Comparison of ENCODE assay signal across 35 cellular contexts in the genomic region with DNA sequence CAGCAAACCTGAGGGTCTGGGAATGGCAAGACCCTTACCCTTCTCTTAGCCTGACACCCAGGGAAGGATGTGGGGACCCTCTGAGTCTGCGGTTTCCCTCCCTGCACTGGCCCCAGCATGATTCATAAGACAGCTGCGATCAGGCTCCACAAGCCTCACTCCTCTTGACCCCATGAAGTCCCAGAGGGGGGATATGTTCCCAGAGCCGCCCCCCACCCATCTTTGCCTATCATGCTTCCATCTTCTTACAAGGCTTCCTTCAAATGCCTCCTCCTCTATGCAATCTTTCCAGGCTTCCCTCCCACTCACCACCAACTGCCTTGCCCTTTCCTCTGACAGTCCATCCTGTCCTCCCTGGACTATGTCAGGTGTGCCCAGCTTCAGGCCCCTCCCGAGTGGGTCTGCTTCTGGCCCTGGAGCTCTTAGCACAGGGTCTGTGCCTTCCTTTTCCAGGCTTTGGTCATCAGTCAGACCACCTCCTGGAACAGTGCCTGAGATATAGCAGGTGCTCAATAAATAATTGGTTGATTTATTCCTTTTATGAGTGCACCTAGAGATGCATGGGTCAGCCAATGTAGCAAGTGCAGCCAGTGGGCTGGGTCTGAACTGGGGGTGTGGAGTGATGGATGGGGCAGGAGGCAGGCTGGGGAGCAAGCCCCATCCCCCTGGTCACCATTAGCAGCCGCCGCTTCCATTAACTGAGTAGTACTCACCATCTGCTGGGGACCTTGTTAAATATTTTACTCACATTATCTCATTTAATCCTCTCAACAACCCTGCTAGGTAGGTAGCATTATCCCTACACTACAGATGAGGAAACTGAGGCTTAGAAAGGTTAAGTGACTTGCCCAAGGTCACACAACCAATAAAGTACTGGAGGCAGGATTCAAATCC. TPM values are rescaled to one million over a fixed set of nuclear protein-coding genes. Genes with fewer than 3 reads are reported as not detected.
A peak's percentile ranks its signal among the peaks of the same experiment; 100 is the strongest.
DNase-seq lines count a peak whose midpoint lies in the region; ATAC-seq, FAIRE-seq and TF ChIP-seq lines count a peak whose summit lies in the region.
"Had no signal": no experiment of that assay in that cellular context is flagged by ENCODE, and none has a peak within 500 bp of the region (broad histone marks: within the 10 kb centered on the region; RNA-seq: fewer than 3 reads in every experiment).

No MANE protein-coding gene starts in this region.

- no peaks in the 10 kb centered on the region for H3K9me2 ChIP-seq in SK-N-SH

- H3K27ac ChIP-seq in SK-N-SH (ENCODE audit: low read depth in 2 of 2, low read length in 1 of 2) (no peak overlapping the region), H9 (ENCODE audit: insufficient read length, low read depth, low read length) (no peak overlapping the region), H1 (ENCODE audit: low read depth, low read length) (no peak overlapping the region), sigmoid colon (no peak overlapping the region), trophoblast cell (ENCODE audit: low read depth, low read length) (no peak overlapping the region)
- H3K27ac ChIP-seq: brain microvascular endothelial cell, SJCRH30, testis had no signal

- no peak for FAIRE-seq in H1 (lab: Jason Lieb, UNC)
- FAIRE-seq: A204.1, GM18507, H54, small intestine had no signal

- H3K4me2 ChIP-seq in SK-N-SH: no peak overlapping the region
- no peak overlapping the region for H3K4me2 ChIP-seq in H9 (ENCODE audit: insufficient read depth, insufficient read length, low read length)
- H3K4me2 ChIP-seq in H1 (ENCODE audit: insufficient read depth in 1 of 2, low read depth in 2 of 2, low read length in 2 of 2): no peak overlapping the region
- no peak overlapping the region for H3K4me2 ChIP-seq in trophoblast cell (ENCODE audit: low read length)

- no peak overlapping the region for H3K14ac ChIP-seq in H9 (ENCODE audit: insufficient read depth, low read length)
- no peak overlapping the region for H3K14ac ChIP-seq in H1 (ENCODE audit: insufficient read length)
- no peak overlapping the region for H3K14ac ChIP-seq in trophoblast cell (ENCODE audit: low read length)

- no peak for ATAC-seq in SK-N-SH treated with all-trans-retinoic acid at 6 μM for 48 hours
- no peak for ATAC-seq in esophagus mucosa
- ATAC-seq: left colon had no signal

- H3K27me3 ChIP-seq in SK-N-SH (ENCODE audit: insufficient read depth): peaks cover 74% of the 10 kb centered on the region
- H3K27me3 ChIP-seq in H9 (ENCODE audit: insufficient read depth, low read length): peaks cover 20% of the 10 kb centered on the region; the same call in 1 of the 2 replicates
- H3K27me3 ChIP-seq in H1 (replicated peaks in 1 of 4; ENCODE audit: control insufficient read depth in 3 of 4, extremely low read depth in 1 of 4, insufficient read depth in 3 of 4, low read length in 3 of 4): peaks cover 19 to 59% (median 52%) of the 10 kb centered on the region in 4 experiments
- peaks cover 8 to 78% (median 43%) of the 10 kb centered on the region in 3 donors for H3K27me3 ChIP-seq in sigmoid colon
- no peaks in the 10 kb centered on the region for H3K27me3 ChIP-seq in trophoblast cell (ENCODE audit: insufficient read depth, low read length)
- H3K27me3 ChIP-seq: testis had no signal

- H3K79me1 ChIP-seq in H9 (ENCODE audit: insufficient read depth, low read depth, low read length, poor library complexity, severe bottlenecking): no peaks in the 10 kb centered on the region
- H3K79me1 ChIP-seq in H1 (ENCODE audit: low read depth, low read length): no peaks in the 10 kb centered on the region
- no peaks in the 10 kb centered on the region for H3K79me1 ChIP-seq in trophoblast cell (ENCODE audit: low read length)

- peaks cover 98% of the 10 kb centered on the region for H3K27me3 Mint-ChIP-seq in H9 (ENCODE audit: low read depth)

- H2AFZ ChIP-seq in SK-N-SH (ENCODE audit: low read depth): no peak overlapping the region
- no peak overlapping the region for H2AFZ ChIP-seq in H9 (ENCODE audit: low read length)
- H2AFZ ChIP-seq in H1 (ENCODE audit: low read length): no peak overlapping the region
- H2AFZ ChIP-seq in trophoblast cell (ENCODE audit: insufficient read depth, low read length, poor library complexity): no peak overlapping the region

- H3K27ac Mint-ChIP-seq in H9: peak overlapping the region in 1 of 3 experiments; percentile 72; a peak in 1 of 7 replicates
- H3K27ac Mint-ChIP-seq: activated naive CD4-positive, alpha-beta T cell treated with anti-CD3 and anti-CD28 coated beads, Interleukin-2, amount 10 ng/mL, durations not matched to agents 7 days and 5 days; CD4-positive, alpha-beta memory T cell; natural killer cell treated with Interleukin-12 subunit alpha and Interleukin-12 subunit beta and Interleukin-15 and Interleukin-18, amount 100 ng/mL, for 72 hours; stimulated activated naive CD8-positive, alpha-beta T cell treated with anti-CD3 and anti-CD28 coated beads, Interleukin-15, Interleukin-2, amounts not matched to agents 100 ng/mL and 50 ng/mL, for 24 hours had no signal

- no peak overlapping the region for H2BK15ac ChIP-seq in H9 (ENCODE audit: low read depth, low read length)
- H2BK15ac ChIP-seq in H1 (ENCODE audit: low read length): no peak overlapping the region

- no peak overlapping the region for H4K12ac ChIP-seq in trophoblast cell (ENCODE audit: low read depth, low read length)

- H3K4me3 Mint-ChIP-seq in H9: peak overlapping the region in 1 of 2 experiments; percentile 47; a peak in 1 of 5 replicates
- H3K4me3 Mint-ChIP-seq: activated naive CD4-positive, alpha-beta T cell treated with anti-CD3 and anti-CD28 coated beads, Interleukin-2, amount 10 ng/mL, durations not matched to agents 7 days and 5 days; CD4-positive, alpha-beta memory T cell; natural killer cell treated with Interleukin-12 subunit alpha and Interleukin-12 subunit beta and Interleukin-15 and Interleukin-18, amount 100 ng/mL, for 72 hours; stimulated activated naive CD8-positive, alpha-beta T cell treated with anti-CD3 and anti-CD28 coated beads, Interleukin-15, Interleukin-2, amounts not matched to agents 100 ng/mL and 50 ng/mL, for 24 hours had no signal

- H2BK12ac ChIP-seq in H9 (ENCODE audit: insufficient read length, low read depth, low read length) (no peak overlapping the region), H1 (ENCODE audit: low read depth, low read length) (no peak overlapping the region), trophoblast cell (ENCODE audit: low read length) (no peak overlapping the region)

- H3K23ac ChIP-seq in H9 (ENCODE audit: insufficient read length, low read depth, low read length): no peak overlapping the region
- no peak overlapping the region for H3K23ac ChIP-seq in H1 (ENCODE audit: insufficient read length)
- H3K23ac ChIP-seq in trophoblast cell (ENCODE audit: low read length): no peak overlapping the region

- H3K4ac ChIP-seq in H9 (ENCODE audit: low read depth, low read length) (no peak overlapping the region), H1 (replicated peaks; ENCODE audit: insufficient read length, low read depth, low read length) (no peak overlapping the region), trophoblast cell (ENCODE audit: low read depth, low read length) (no peak overlapping the region)

- TF ChIP-seq EP300 in SK-N-SH (IDR thresholded peaks at IDR 0.05; ENCODE audit: borderline replicate concordance in 1 of 2, low read depth in 1 of 2, low read length in 1 of 2) (no peak), H1 (IDR thresholded peaks at IDR 0.05; ENCODE audit: borderline replicate concordance in 1 of 2, low read depth in 2 of 2, low read length in 2 of 2) (no peak), sigmoid colon (IDR thresholded peaks at IDR 0.05) (no peak)

- H4K8ac ChIP-seq in H9 (replicated peaks; ENCODE audit: insufficient read length, low read depth, low read length): no peak overlapping the region
- no peak overlapping the region for H4K8ac ChIP-seq in H1 (ENCODE audit: extremely low read depth, insufficient read depth, low read length)
- no peak overlapping the region for H4K8ac ChIP-seq in trophoblast cell (ENCODE audit: low read depth, low read length)

- no peaks in the 10 kb centered on the region for H3K36me3 Mint-ChIP-seq in H9 (ENCODE audit: insufficient read depth in 1 of 3, low read depth in 3 of 3)
- H3K36me3 Mint-ChIP-seq: activated naive CD4-positive, alpha-beta T cell treated with anti-CD3 and anti-CD28 coated beads, Interleukin-2, amount 10 ng/mL, durations not matched to agents 7 days and 5 days; CD4-positive, alpha-beta memory T cell; natural killer cell treated with Interleukin-12 subunit alpha and Interleukin-12 subunit beta and Interleukin-15 and Interleukin-18, amount 100 ng/mL, for 72 hours had no signal

- H4K91ac ChIP-seq in H9 (ENCODE audit: insufficient read length, low read depth, low read length): no peak overlapping the region
- H4K91ac ChIP-seq in H1 (replicated peaks; ENCODE audit: insufficient read length, low read length): no peak overlapping the region
- H4K91ac ChIP-seq in trophoblast cell (ENCODE audit: low read depth, low read length): no peak overlapping the region

- TF ChIP-seq CTCF in SK-N-SH (IDR thresholded peaks at IDR 0.05): no peak
- no peak for TF ChIP-seq CTCF in H9 (conservative IDR thresholded peaks at IDR 0.05)
- no peak for TF ChIP-seq CTCF in H1 (IDR thresholded peaks at IDR 0.05; ENCODE audit: control extremely low read depth in 1 of 3, insufficient read depth in 1 of 3, low read depth in 1 of 3, low read length in 3 of 3)
- TF ChIP-seq CTCF in sigmoid colon (IDR thresholded peaks at IDR 0.05): no peak

- H3K23me2 ChIP-seq in H9 (ENCODE audit: insufficient read length, low read depth, low read length, poor library complexity, severe bottlenecking) (no peaks in the 10 kb centered on the region), H1 (ENCODE audit: low read depth, low read length) (no peaks in the 10 kb centered on the region; the same call in 1 of the 2 replicates)

- no peak overlapping the region for H3T11ph ChIP-seq in H9 (ENCODE audit: low read length)

- no peak for TF ChIP-seq RAD21 in SK-N-SH (IDR thresholded peaks at IDR 0.05; ENCODE audit: low read length)
- no peak for TF ChIP-seq RAD21 in H1 (IDR thresholded peaks at IDR 0.05 in 1 of 2, conservative IDR thresholded peaks at IDR 0.05 in 1 of 2; ENCODE audit: low read depth in 2 of 2, low read length in 2 of 2)

- H3K9me3 Mint-ChIP-seq in H9: peaks cover 0 to 3% of the 10 kb centered on the region in 2 experiments; a peak in 1 of 5 replicates
- H3K9me3 Mint-ChIP-seq: activated naive CD4-positive, alpha-beta T cell treated with anti-CD3 and anti-CD28 coated beads, Interleukin-2, amount 10 ng/mL, durations not matched to agents 7 days and 5 days; CD4-positive, alpha-beta memory T cell; natural killer cell treated with Interleukin-12 subunit alpha and Interleukin-12 subunit beta and Interleukin-15 and Interleukin-18, amount 100 ng/mL, for 72 hours; stimulated activated naive CD8-positive, alpha-beta T cell treated with anti-CD3 and anti-CD28 coated beads, Interleukin-15, Interleukin-2, amounts not matched to agents 100 ng/mL and 50 ng/mL, for 24 hours had no signal

- H3K79me2 ChIP-seq in SK-N-SH (ENCODE audit: insufficient read depth) (no peaks in the 10 kb centered on the region), H9 (ENCODE audit: insufficient read depth, low read length) (no peaks in the 10 kb centered on the region), H1 (ENCODE audit: control insufficient read depth in 1 of 2, insufficient read depth in 2 of 2, low read length in 2 of 2) (no peaks in the 10 kb centered on the region), trophoblast cell (ENCODE audit: control insufficient read depth, insufficient read depth, low read length, poor library complexity) (no peaks in the 10 kb centered on the region)

- POLR2A ChIA-PET in SK-N-SH (lab: Yijun Ruan, JAX): interaction anchor here (0.6 kb wide), 1 partner anchor 136 kb away, joined by 3 read pairs; no protein-coding TSS in a partner anchor
- POLR2A ChIA-PET in H1 (lab: Charles Lee; ENCODE audit: partially characterized antibody): interaction anchor here (1.1 to 1.9 kb wide), 5 partner anchors 8 to 122 kb away, joined by 3 to 4 read pairs (median 4); partner anchors contain the start of gene DLX3

- no peak overlapping the region for H2BK120ac ChIP-seq in H9 (ENCODE audit: low read depth, low read length, poor library complexity, severe bottlenecking)
- H2BK120ac ChIP-seq in H1 (replicated peaks; ENCODE audit: low read depth, low read length): no peak overlapping the region
- no peak overlapping the region for H2BK120ac ChIP-seq in trophoblast cell (ENCODE audit: insufficient read depth, low read length, poor library complexity)

- H3K9me3 ChIP-seq in SK-N-SH (no peaks in the 10 kb centered on the region), H9 (ENCODE audit: control insufficient read depth, low read depth, low read length) (no peaks in the 10 kb centered on the region), H1 (ENCODE audit: insufficient read depth in 2 of 2, low read depth in 1 of 2, low read length in 1 of 2) (no peaks in the 10 kb centered on the region), sigmoid colon (no peaks in the 10 kb centered on the region), trophoblast cell (ENCODE audit: insufficient read depth, low read depth, low read length) (peaks cover 4% of the 10 kb centered on the region)
- H3K9me3 ChIP-seq: mucosa of descending colon, SJCRH30, testis had no signal

- H2AK5ac ChIP-seq in H9 (ENCODE audit: insufficient read length, low read length) (no peak overlapping the region), H1 (ENCODE audit: low read depth, low read length) (no peak overlapping the region; the same call in 1 of the 2 replicates), trophoblast cell (ENCODE audit: low read length) (no peak overlapping the region)

- H3K18ac ChIP-seq in H9 (ENCODE audit: insufficient read length, low read depth, low read length): no peak overlapping the region
- H3K18ac ChIP-seq in H1 (ENCODE audit: extremely low read depth, low read length): 0 out of 2 replicates have a peak overlapping the region, but pooled peaks have one; percentile 40
- no peak overlapping the region for H3K18ac ChIP-seq in trophoblast cell (ENCODE audit: low read length)

- H4K20me1 ChIP-seq in SK-N-SH (ENCODE audit: insufficient read depth) (no peaks in the 10 kb centered on the region), H9 (ENCODE audit: control insufficient read depth, insufficient read depth, insufficient read length) (no peaks in the 10 kb centered on the region), H1 (replicated peaks in 1 of 2; ENCODE audit: control insufficient read depth in 1 of 2, insufficient read depth in 2 of 2, low read length in 2 of 2) (no peaks in the 10 kb centered on the region)

- CTCF ChIA-PET in SK-N-SH (lab: Yijun Ruan, JAX) (interaction anchor here (1.1 to 55.0 kb wide), 6 partner anchors 6 to 671 kb away, joined by 4 to 1665 read pairs (median 615); partner anchors contain the start of genes DLX3, DLX4 and TAC4), H1 (lab: Charles Lee; ENCODE audit: partially characterized antibody) (interaction anchor here (1.4 to 18.5 kb wide), 13 partner anchors 10 to 278 kb away, joined by 3 to 547 read pairs (median 6); partner anchors contain the start of genes DLX3 and TAC4)

- TF ChIP-seq POLR2A in H1 (IDR thresholded peaks at IDR 0.05; ENCODE audit: control extremely low read depth in 1 of 2, low read depth in 2 of 2, low read length in 2 of 2) (no peak), sigmoid colon (IDR thresholded peaks at IDR 0.05) (no peak)

- WGBS in SK-N-SH (ENCODE audit: low lambda C conversion rate): 28% methylated on average over 6 of the region's 6 CpGs
- no CpG with 5 or more reads among the region's 6 CpGs for WGBS in H9 (ENCODE audit: extremely low coverage, insufficient read length, low lambda C conversion rate)
- WGBS in H1 (ENCODE audit: extremely low coverage in 1 of 2, insufficient coverage in 1 of 2, insufficient read length in 1 of 2, insufficient replicate concordance in 2 of 2, low coverage in 1 of 2, low lambda C conversion rate in 2 of 2, missing lambda C conversion rate in 1 of 2), 2 experiments: 81% methylated on average over 6 of the region's 6 CpGs; no CpG with 5 or more reads in 1 of the 2 experiments
- 64 to 68% methylated on average over 6 of the region's 6 CpGs for WGBS in sigmoid colon, 2 donors
- no CpG with 5 or more reads among the region's 6 CpGs for WGBS in trophoblast cell (ENCODE audit: extremely low coverage, insufficient coverage, insufficient read length)

- intact Hi-C loops in sigmoid colon (cut with DNase I): no loop called here

- DNase-seq in SK-N-SH: peak; percentile 26
- peak; percentile 23 for DNase-seq in H9
- no peak for DNase-seq in H1 (ENCODE audit: low read depth in 1 of 2, low spot score in 2 of 2)
- peak; percentile 38 for DNase-seq in sigmoid colon
- DNase-seq in stimulated activated CD4-positive, alpha-beta T cell treated with anti-CD3 and anti-CD28 coated beads, Interleukin-2, amount 100 ng/mL, for 24 hours: no peak
- DNase-seq in trophoblast cell: no peak
- DNase-seq: activated CD4-positive, alpha-beta T cell treated with anti-CD3 and anti-CD28 coated beads, Interleukin-2, amount 50 U/mL, for 48 hours; activated CD4-positive, CD25-positive, alpha-beta regulatory T cell; activated naive CD4-positive, alpha-beta T cell treated with anti-CD3 and anti-CD28 coated beads, Interleukin-2, amount 10 ng/mL, durations not matched to agents 7 days and 5 days; brain microvascular endothelial cell; CD4-positive, alpha-beta memory T cell; hippocampal formation; KG1; left colon; MM.1S; mucosa of descending colon; NCI-H1436 treated with DMSO at 0.1 percent for 48 hours; NCI-H2081 treated with DMSO at 0.1 percent for 48 hours; NCI-H226; NCI-H748 treated with DMSO at 0.1 percent for 48 hours; small intestine; testis had no signal

- peaks cover 7% of the 10 kb centered on the region for H3F3A ChIP-seq in SK-N-SH (replicated peaks; ENCODE audit: insufficient read depth)

- H3K4me1 Mint-ChIP-seq in H9: peaks cover 7 to 45% of the 10 kb centered on the region in 2 experiments

- H3K9ac ChIP-seq in SK-N-SH (no peak overlapping the region), H9 (ENCODE audit: extremely low read depth, insufficient read length, low read length) (no peak overlapping the region), H1 (replicated peaks in 1 of 4; ENCODE audit: extremely low read depth in 1 of 4, low read depth in 3 of 4, low read length in 3 of 4) (no peak overlapping the region), trophoblast cell (ENCODE audit: low read length) (no peak overlapping the region)

- no peak overlapping the region for H4K5ac ChIP-seq in H9 (ENCODE audit: insufficient read length, low read depth, low read length)
- no peak overlapping the region for H4K5ac ChIP-seq in H1 (ENCODE audit: insufficient read length, low read depth, low read length)

- no peaks in the 10 kb centered on the region; a peak in 1 of 4 replicates for H3K4me1 ChIP-seq in SK-N-SH (ENCODE audit: control insufficient read depth in 1 of 2, insufficient read depth in 2 of 2, low read depth in 1 of 2, low read length in 1 of 2)
- H3K4me1 ChIP-seq in H9 (ENCODE audit: insufficient read depth, low read length): no peaks in the 10 kb centered on the region
- H3K4me1 ChIP-seq in H1 (replicated peaks in 1 of 4; ENCODE audit: control insufficient read depth in 3 of 4, insufficient read depth in 4 of 4, low read length in 3 of 4): peaks cover 0 to 13% (median 10%) of the 10 kb centered on the region in 4 experiments; a peak in 5 of 7 replicates
- peaks cover 0 to 10% (median 9%) of the 10 kb centered on the region in 4 donors for H3K4me1 ChIP-seq in sigmoid colon
- H3K4me1 ChIP-seq in trophoblast cell (ENCODE audit: control insufficient read depth in 1 of 2, insufficient read depth in 2 of 2, low read length in 2 of 2): peaks cover 3 to 8% of the 10 kb centered on the region in 2 experiments
- H3K4me1 ChIP-seq: testis had no signal

- H3K56ac ChIP-seq in H9 (ENCODE audit: insufficient read length, low read depth, low read length) (no peak overlapping the region), H1 (replicated peaks; ENCODE audit: insufficient read length, low read depth, low read length) (no peak overlapping the region)

- H3K36me3 ChIP-seq in SK-N-SH (replicated peaks in 1 of 2; ENCODE audit: control insufficient read depth in 1 of 2, insufficient read depth in 2 of 2, low read length in 1 of 2) (no peaks in the 10 kb centered on the region), H1 (ENCODE audit: control insufficient read depth in 2 of 4, insufficient read depth in 4 of 4, low read length in 3 of 4) (no peaks in the 10 kb centered on the region), sigmoid colon (no peaks in the 10 kb centered on the region), trophoblast cell (ENCODE audit: control insufficient read depth in 1 of 2, insufficient read depth in 2 of 2, low read length in 2 of 2) (peaks cover 17 to 18% of the 10 kb centered on the region in 2 experiments)
- H3K36me3 ChIP-seq: brain microvascular endothelial cell, SJCRH30 had no signal

- no peak overlapping the region for H2BK20ac ChIP-seq in H9 (ENCODE audit: low read depth, low read length, poor library complexity, severe bottlenecking)
- no peak overlapping the region for H2BK20ac ChIP-seq in H1 (ENCODE audit: low read length)

- H3K4me3 ChIP-seq in SK-N-SH (ENCODE audit: low read depth in 2 of 2, low read length in 1 of 2): no peak overlapping the region
- H3K4me3 ChIP-seq in H1 (ENCODE audit: extremely low read depth in 1 of 4, insufficient read depth in 2 of 4, low read depth in 3 of 4, low read length in 4 of 4): no peak overlapping the region
- no peak overlapping the region for H3K4me3 ChIP-seq in sigmoid colon
- H3K4me3 ChIP-seq in trophoblast cell (ENCODE audit: low read depth, low read length): no peak overlapping the region
- H3K4me3 ChIP-seq: mucosa of descending colon, SJCRH30, testis had no signal

- H2BK5ac ChIP-seq in H9 (ENCODE audit: insufficient read length, low read length): no peak overlapping the region
- H2BK5ac ChIP-seq in H1 (ENCODE audit: low read depth, low read length): no peak overlapping the region
- no peak overlapping the region for H2BK5ac ChIP-seq in trophoblast cell (ENCODE audit: low read depth, low read length, poor library complexity)

RNA-seq across cellular contexts. Expression of gene DLX3, which starts 8.4 kb away (rescaled TPM):
- polyA plus RNA-seq in SK-N-SH (2012; rRNA removed): not detected in 2 replicates
- polyA plus RNA-seq in SK-N-SH (2012; cell fraction: cytosol; rRNA removed): not detected in 2 replicates
- not detected in 2 replicates for polyA plus RNA-seq in SK-N-SH (2012; cell fraction: nucleus; rRNA removed)
- total RNA-seq in H9 (2021): 1.1 and 1.2 TPM in 2 replicates
- total RNA-seq in H1 (2021; fragmentation: NEBNext Ultra II Directional; extraction: Animal tissue kit (Norgen Biotek cat#: 25700)): 0.15 TPM in 1 of 2 replicates, not detected in the other
- polyA plus RNA-seq in H1 (2011; rRNA removed): 0.06 and 0.20 TPM in 2 replicates
- 0.12 TPM for polyA plus RNA-seq in H1 (2011; cell fraction: cytosol; rRNA removed)
- polyA plus RNA-seq in H1 (2011; cell fraction: nucleus; rRNA removed): 0.29 TPM
- polyA plus RNA-seq in H1 (2012, experiment 1 of 2): 0.15 to 0.25 TPM (median 0.25 TPM) in 3 of 4 replicates, not detected in the other
- 0.35 TPM for polyA plus RNA-seq in H1 (2012, experiment 2 of 2)
- polyA plus RNA-seq in H1 (2013, experiment 1 of 2): 0.12 TPM
- 0.17 TPM for polyA plus RNA-seq in H1 (2013, experiment 2 of 2)
- polyA minus RNA-seq in H1 (2011; rRNA and poly(A)+ RNA removed): 0.09 and 0.10 TPM in 2 replicates
- polyA minus RNA-seq in H1 (2011; cell fraction: cytosol; rRNA and poly(A)+ RNA removed): not detected
- polyA minus RNA-seq in H1 (2011; cell fraction: nucleus; rRNA and poly(A)+ RNA removed): 1.3 TPM
- under 1 TPM in 1 of 4 donors, not detected in 3; 0.27 TPM for total RNA-seq in sigmoid colon
- under 1 TPM in 1 of 3 donors, not detected in 2; 0.07 TPM for polyA plus RNA-seq in sigmoid colon
- 113 and 120 TPM in 2 replicates for polyA plus RNA-seq in trophoblast cell (2013)
- total RNA-seq in esophagus mucosa: 4.0 TPM
- total RNA-seq: CD4-positive, alpha-beta memory T cell; Daoy; left colon; lung microvascular endothelial cell; natural killer cell treated with Interleukin-12 subunit alpha and Interleukin-12 subunit beta and Interleukin-15 and Interleukin-18, amount 100 ng/mL, for 72 hours; osteocyte; renal cortical epithelial cell; SJCRH30; urinary bladder had no signal
- polyA plus RNA-seq: CD4-positive, alpha-beta memory T cell had no signal

RNA-seq across cellular contexts. Expression of gene DLX4, which starts 17.7 kb away (rescaled TPM):
- polyA plus RNA-seq in SK-N-SH (2012; rRNA removed) (0.03 and 0.10 TPM in 2 replicates), H1 (2011; rRNA removed) (0.67 and 1.5 TPM in 2 replicates), sigmoid colon (under 1 TPM in 1 of 3 donors, not detected in 2; 0.34 TPM)
- polyA plus RNA-seq in SK-N-SH (2012; cell fraction: cytosol; rRNA removed): not detected in 2 replicates
- polyA plus RNA-seq in SK-N-SH (2012; cell fraction: nucleus; rRNA removed): 0.11 and 0.14 TPM in 2 replicates
- total RNA-seq in H9 (2021) (1.7 and 2.5 TPM in 2 replicates), sigmoid colon (not detected), esophagus mucosa (0.52 TPM)
- 0.80 and 0.88 TPM in 2 replicates for total RNA-seq in H1 (2021; fragmentation: NEBNext Ultra II Directional; extraction: Animal tissue kit (Norgen Biotek cat#: 25700))
- 0.94 TPM for polyA plus RNA-seq in H1 (2011; cell fraction: cytosol; rRNA removed)
- 5.0 TPM for polyA plus RNA-seq in H1 (2011; cell fraction: nucleus; rRNA removed)
- polyA plus RNA-seq in H1 (2012, experiment 1 of 2): 0.64 to 1.2 TPM (median 0.93 TPM) in 4 replicates
- polyA plus RNA-seq in H1 (2012, experiment 2 of 2): 0.84 TPM
- polyA plus RNA-seq in H1 (2013, experiment 1 of 2): 0.97 TPM
- 0.87 TPM for polyA plus RNA-seq in H1 (2013, experiment 2 of 2)
- polyA minus RNA-seq in H1 (2011; rRNA and poly(A)+ RNA removed): 0.39 and 0.73 TPM in 2 replicates
- 0.88 TPM for polyA minus RNA-seq in H1 (2011; cell fraction: cytosol; rRNA and poly(A)+ RNA removed)
- 2.2 TPM for polyA minus RNA-seq in H1 (2011; cell fraction: nucleus; rRNA and poly(A)+ RNA removed)
- 11.8 and 12.7 TPM in 2 replicates for polyA plus RNA-seq in trophoblast cell (2013)
- total RNA-seq: lung microvascular endothelial cell, osteocyte, urinary bladder had no signal

Comparison
In these comparisons a context has a peak if more than half of its experiments do, and no peak if none do; other contexts are left out.
1. DNase-seq: peak in SK-N-SH (single experiment), H9 (single experiment) and sigmoid colon (single experiment); none in H1 (0 of 2), stimulated activated CD4-positive, alpha-beta T cell treated with anti-CD3 and anti-CD28 coated beads, Interleukin-2, amount 100 ng/mL, for 24 hours (0 of 2) and trophoblast cell (0 of 2).